8 cellular contexts compared by ENCODE assay signal in genomic region chr1:92961896-92962752, GRCh38. TPM values are rescaled to one million over a fixed set of nuclear protein-coding genes. Genes with fewer than 3 reads are reported as not detected.
DNase-seq lines count a peak whose midpoint lies in the region; ATAC-seq, FAIRE-seq and TF ChIP-seq lines count a peak whose summit lies in the region.

No MANE protein-coding gene starts in this region.

- H3K36me3 ChIP-seq in K562 (ENCODE audit: control insufficient read depth, insufficient read depth, low read length), result no peaks in the 10 kb centered on the region

- peak overlapping the region; percentile 85 for H3K4me2 ChIP-seq in K562 (ENCODE audit: insufficient read depth, low read length)

- no peak for TF ChIP-seq CTCF in K562 (IDR thresholded peaks at IDR 0.05 in 2 of 3, conservative IDR thresholded peaks at IDR 0.05 in 1 of 3; ENCODE audit: insufficient read depth in 2 of 3, low read depth in 1 of 3, low read length in 3 of 3)

- TF ChIP-seq EP300 in K562 (IDR thresholded peaks at IDR 0.05; ENCODE audit: low read length), result no peak

- intact Hi-C loops in K562 (cut with micrococcal nuclease), result loop anchor here (2.0 kb wide), 1 partner anchor 33 kb away; no protein-coding TSS in a partner anchor

- H3K27ac ChIP-seq in K562 (ENCODE audit: extremely low read depth, low read depth, low read length), result peak overlapping the region; percentile 73

- DNase-seq in DMS114 treated with DMSO at 0.1 percent for 48 hours (lab: John Stamatoyannopoulos, UW; ENCODE audit: unreplicated experiment) (peak; percentile 44), HK-2 (ENCODE audit: unreplicated experiment) (peak; percentile 55), T-helper 2 cell (peak; percentile 23 to 95 (median 65)), K562 (ENCODE audit: extremely low read depth in 1 of 4, low spot score in 3 of 4) (peak in 2 of 4 experiments; percentile 18 to 49), islet precursor cell (peak; percentile 58), NCI-H2029 (lab: John Stamatoyannopoulos, UW) (no peak)
- DNase-seq in stimulated activated CD4-positive, alpha-beta T cell treated with anti-CD3 and anti-CD28 coated beads, Interleukin-1b, Interleukin-23, amount 100 ng/mL, for 24 hours (ENCODE audit: low read depth in 4 of 4, low spot score in 1 of 4), result peak; percentile 24 to 50 (median 32)

- in situ Hi-C loops in K562 (cut with MboI), result loop anchor here (5.0 kb wide), 1 partner anchor 35 kb away; no protein-coding TSS in a partner anchor

- H4K20me1 ChIP-seq in K562 (replicated peaks; ENCODE audit: control insufficient read depth, insufficient read depth, low read length), result no peaks in the 10 kb centered on the region

- no peak for TF ChIP-seq RAD21 in K562 (CRISPR knock-in tag; conservative IDR thresholded peaks at IDR 0.05 in 1 of 2, IDR thresholded peaks at IDR 0.05 in 1 of 2)

- H3K79me2 ChIP-seq in K562 (ENCODE audit: control insufficient read depth, insufficient read depth, low read length), result no peaks in the 10 kb centered on the region

- POLR2A ChIA-PET in K562 (lab: Yijun Ruan, JAX), result interaction anchor here (0.6 to 3.1 kb wide), 14 partner anchors 10 to 1456 kb away, joined by 3 to 20 read pairs (median 3); partner anchors contain the start of gene ABCD3

- H3K9ac ChIP-seq in K562 (ENCODE audit: insufficient read depth in 1 of 2, low read depth in 2 of 2, low read length in 2 of 2), result peak overlapping the region; percentile 78 to 95

- no peaks in the 10 kb centered on the region for H3K9me1 ChIP-seq in K562 (ENCODE audit: control insufficient read depth, insufficient read depth, low read length)

- H3K4me3 ChIP-seq in K562, result peak overlapping the region; percentile 57

- H3K9me3 ChIP-seq in K562 (replicated peaks; ENCODE audit: control insufficient read depth, insufficient read depth, low read depth, low read length), result no peaks in the 10 kb centered on the region

- peak; percentile 23 for FAIRE-seq in K562 (lab: Jason Lieb, UNC)

- H3K4me1 ChIP-seq in K562 (replicated peaks in 1 of 2; ENCODE audit: control insufficient read depth in 2 of 2, insufficient read depth in 2 of 2, low read length in 2 of 2), result peaks cover 17 to 20% of the 10 kb centered on the region in 2 experiments; a peak in 4 of 5 replicates

- CTCF ChIA-PET in K562 (lab: Yijun Ruan, JAX; ENCODE audit: low intra/inter-chr PET ratio), result interaction anchor here (0.7 to 3.9 kb wide), 2 partner anchors 103 to 1460 kb away, joined by 3 to 44 read pairs; no protein-coding TSS in a partner anchor

- TF ChIP-seq POLR2A in K562 (conservative IDR thresholded peaks at IDR 0.05), result no peak; the same call in 1 of the 2 replicates

- peak; percentile 56 for ATAC-seq in GM21360 (IDR thresholded peaks at IDR 0.05; ENCODE audit: unreplicated experiment)
- peak; percentile 25 for ATAC-seq in K562

- WGBS in K562 (ENCODE audit: insufficient coverage, low coverage, missing lambda C conversion rate), result 5% methylated on average over 28 of the region's 32 CpGs

- H3K27me3 ChIP-seq in K562 (ENCODE audit: control insufficient read depth in 2 of 2, insufficient read depth in 2 of 2, low read length in 2 of 2), result no peaks in the 10 kb centered on the region

- TSS peak; percentile 80 for BruUV-seq in K562 (replicated peaks; lab: Mats Ljungman, UMichigan)

- peak overlapping the region; percentile 96 for H2AFZ ChIP-seq in K562 (ENCODE audit: low read depth, low read length)

TF ChIP-seq in K562, 482 proteins besides CTCF, POLR2A, EP300 and RAD21 (continues in another document):
- no peak for TF ChIP-seq SMAD4 (CRISPR knock-in tag; conservative IDR thresholded peaks at IDR 0.05)
- TF ChIP-seq HINFP (tag; conservative IDR thresholded peaks at IDR 0.05; ENCODE audit: low read depth), result no peak
- no peak for TF ChIP-seq ZNF639 (CRISPR knock-in tag; conservative IDR thresholded peaks at IDR 0.05 in 1 of 2, IDR thresholded peaks at IDR 0.05 in 1 of 2)
- TF ChIP-seq ZNF354B (CRISPR knock-in tag; IDR thresholded peaks at IDR 0.05), result no peak
- no peak for TF ChIP-seq CREB3L1 (IDR thresholded peaks at IDR 0.05; ENCODE audit: borderline replicate concordance, low read depth)
- no peak for TF ChIP-seq E2F8 (IDR thresholded peaks at IDR 0.05; ENCODE audit: low read depth, partially characterized antibody)
- no peak for TF ChIP-seq ASH1L (IDR thresholded peaks at IDR 0.05; ENCODE audit: borderline replicate concordance, low read depth, partially characterized antibody)
- no peak for TF ChIP-seq ZNF764 (CRISPR knock-in tag; IDR thresholded peaks at IDR 0.05; ENCODE audit: low read depth)
- peak; percentile 73 for TF ChIP-seq RBFOX2 (IDR thresholded peaks at IDR 0.05; ENCODE audit: low read depth, low read length)

RNA-seq across cellular contexts. Expression of gene DIPK1A, which starts 0.9 kb away (rescaled TPM):
- 2.0 and 4.2 TPM in 2 replicates for total RNA-seq in K562 (2011; cell fraction: chromatin; rRNA removed; ENCODE audit: low replicate concordance)
- 1.5 and 1.7 TPM in 2 replicates for total RNA-seq in K562 (2011; cell fraction: nucleolus; rRNA removed)
- 3.3 and 4.8 TPM in 2 replicates for total RNA-seq in K562 (2011; cell fraction: nucleoplasm; rRNA removed)
- total RNA-seq in K562 (2014; rRNA removed) (0.54 and 0.69 TPM in 2 replicates), K562 (2014; rRNA removed; fragmentation: Illumina TruSeq; extraction: Trizol) (1.3 and 1.9 TPM in 2 replicates), K562 (2015; rRNA removed; fragmentation: Illumina TruSeq; extraction: Trizol) (1.1 and 1.2 TPM in 2 replicates), K562 (2021) (1.3 TPM in 2 replicates)
- polyA plus RNA-seq in K562 (2011; rRNA removed) (1.4 and 2.0 TPM in 2 replicates), K562 (2014; fragmentation: Illumina TruSeq; extraction: Trizol) (1.5 TPM in 2 replicates), K562 (2014; fragmentation: Nextera tagmentation; extraction: Ambion mirVana) (1 to 10 TPM; 2.4 to 2.5 TPM), K562 (2014; rRNA removed) (0.65 and 0.91 TPM in 2 replicates)
- 0.19 and 0.84 TPM in 2 replicates for polyA plus RNA-seq in K562 (2011; cell fraction: cytosol; rRNA removed)
- 0.51 TPM in 2 replicates for polyA plus RNA-seq in K562 (2011; cell fraction: nucleus; rRNA removed)
- 2.6 and 3.5 TPM in 2 replicates for polyA plus RNA-seq in K562 (2012)
- polyA minus RNA-seq in K562 (2011; rRNA and poly(A)+ RNA removed), result 2.1 and 2.7 TPM in 2 replicates
- 0.73 and 0.76 TPM in 2 replicates for polyA minus RNA-seq in K562 (2011; cell fraction: cytosol; rRNA and poly(A)+ RNA removed)
- 0.56 and 0.67 TPM in 2 replicates for polyA minus RNA-seq in K562 (2011; cell fraction: nucleus; rRNA and poly(A)+ RNA removed)
